ENCODE assay signal across 18 cellular contexts in the genomic region with DNA sequence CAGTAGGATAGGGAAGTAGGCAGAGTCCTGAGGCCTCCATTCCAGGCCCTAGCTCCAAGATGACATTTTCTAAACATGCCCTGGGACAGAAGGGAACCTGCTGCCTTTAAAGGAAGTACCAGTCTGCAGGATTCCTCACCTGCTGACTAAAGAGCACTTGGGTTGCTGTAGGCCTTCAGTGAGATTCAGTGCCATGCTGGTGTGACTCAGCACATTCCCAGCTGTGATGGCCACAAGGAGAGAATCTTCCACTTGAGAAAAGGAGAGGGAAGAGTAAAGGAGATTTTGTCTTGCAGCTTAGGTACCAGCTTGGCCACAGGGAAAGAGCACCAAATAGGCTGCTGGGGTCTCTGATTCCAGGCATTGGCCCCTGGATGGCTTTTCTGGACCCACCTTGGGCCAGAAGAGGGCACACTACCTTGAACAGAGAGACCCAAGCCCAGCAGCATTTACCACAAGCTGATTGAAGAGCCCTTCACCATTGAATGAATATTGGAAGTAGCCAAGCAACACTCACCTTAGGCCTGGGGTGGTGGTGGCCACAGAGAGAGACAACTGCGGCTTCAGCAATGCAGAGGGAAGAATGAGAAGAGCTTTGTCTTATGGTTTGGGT.
DNase-seq lines count a peak whose midpoint lies in the region; ATAC-seq, FAIRE-seq and TF ChIP-seq lines count a peak whose summit lies in the region.
"Had no signal": no experiment of that assay in that cellular context is flagged by ENCODE, and none has a peak within 500 bp of the region (broad histone marks: within the 10 kb centered on the region; RNA-seq: fewer than 3 reads in every experiment).

No MANE protein-coding gene starts in this region.

- ATAC-seq in pancreas: no peak

- H3K27me3 ChIP-seq in mammary epithelial cell (ENCODE audit: insufficient read depth, low read length): no peaks in the 10 kb centered on the region
- H3K27me3 ChIP-seq in NT2/D1 (ENCODE audit: insufficient read depth, insufficient read length): no peaks in the 10 kb centered on the region
- no peaks in the 10 kb centered on the region for H3K27me3 ChIP-seq in pancreas

- H3K9me3 ChIP-seq in mammary epithelial cell (replicated peaks; ENCODE audit: insufficient read depth, low read length): no peaks in the 10 kb centered on the region
- no peaks in the 10 kb centered on the region for H3K9me3 ChIP-seq in NT2/D1 (ENCODE audit: insufficient read depth, low read length)
- H3K9me3 ChIP-seq in pancreas: no peaks in the 10 kb centered on the region
- H3K9me3 ChIP-seq: Caco-2 had no signal

- intact Hi-C loops in mammary epithelial cell (cut with micrococcal nuclease) (no loop called here), MCF 10A (cut with micrococcal nuclease) (no loop called here), pancreas (cut with DNase I) (no loop called here)

- H3K27me3 Mint-ChIP-seq in MCF 10A (ENCODE audit: insufficient read depth, unreplicated experiment): no peaks in the 10 kb centered on the region

- H3K9me3 Mint-ChIP-seq in MCF 10A (ENCODE audit: unreplicated experiment): peaks cover 48% of the 10 kb centered on the region

- no peak overlapping the region for H3K4me2 ChIP-seq in mammary epithelial cell (ENCODE audit: insufficient read depth, low read depth, low read length)
- H3K4me2 ChIP-seq: KMS-11 had no signal

- no peak overlapping the region for H3K4me3 Mint-ChIP-seq in MCF 10A (ENCODE audit: unreplicated experiment)
- H3K4me3 Mint-ChIP-seq: CD14-positive monocyte had no signal

- no peak overlapping the region for H2AFZ ChIP-seq in mammary epithelial cell (ENCODE audit: low read depth, low read length)

- TF ChIP-seq CTCF in mammary epithelial cell (conservative IDR thresholded peaks at IDR 0.05 in 1 of 2, IDR thresholded peaks at IDR 0.05 in 1 of 2; ENCODE audit: extremely low read depth in 1 of 2, insufficient read depth in 1 of 2, low read depth in 1 of 2, low read length in 2 of 2) (no peak), MCF 10A (IDR thresholded peaks at IDR 0.05; ENCODE audit: unreplicated experiment) (no peak), epithelial cell of esophagus (IDR thresholded peaks at IDR 0.05; ENCODE audit: insufficient read depth, low read depth, low read length, missing control alignments) (no peak), pancreas (IDR thresholded peaks at IDR 0.05) (no peak)

- H3K27ac ChIP-seq in mammary epithelial cell (ENCODE audit: insufficient read depth, low read depth, low read length): no peak overlapping the region
- H3K27ac ChIP-seq in pancreas: no peak overlapping the region
- H3K27ac ChIP-seq: HL-60, KMS-11 had no signal

- DNase-seq in mammary epithelial cell: peak; percentile 25
- DNase-seq in MCF 10A (ENCODE audit: unreplicated experiment): no peak
- peak; percentile 2 for DNase-seq in NT2/D1 (ENCODE audit: low read depth, low spot score)
- DNase-seq in epithelial cell of esophagus (ENCODE audit: low read depth): peak; percentile 50
- DNase-seq in pancreas: no peak
- no peak for DNase-seq in ecto neural progenitor cell (ENCODE audit: low spot score)
- no peak for DNase-seq in activated CD4-positive, alpha-beta T cell treated with anti-CD3 and anti-CD28 coated beads, Interleukin-2, amount 50 U/mL, for 1 hour
- DNase-seq in DMS 273 treated with DMSO at 0.1 percent for 48 hours (lab: John Stamatoyannopoulos, UW): no peak
- DNase-seq: Caco-2, DND-41, GF-D8, GOT3, NCI-H1105 treated with DMSO at 0.1 percent for 48 hours, NCI-H1930, NCI-H524 had no signal

- BruUV-seq in mammary epithelial cell (replicated peaks; lab: Mats Ljungman, UMichigan) (no TSS peak), MCF 10A (replicated peaks; lab: Mats Ljungman, UMichigan) (no TSS peak)

- H3K9ac ChIP-seq in mammary epithelial cell (ENCODE audit: insufficient read depth, low read length) (no peak overlapping the region), NT2/D1 (ENCODE audit: insufficient read length, low read depth) (no peak overlapping the region)
- H3K9ac ChIP-seq: KMS-11 had no signal

- no peaks in the 10 kb centered on the region for H3K36me3 ChIP-seq in mammary epithelial cell (ENCODE audit: insufficient read depth, low read length)
- H3K36me3 ChIP-seq in NT2/D1 (ENCODE audit: insufficient read depth, insufficient read length, low read length): no peaks in the 10 kb centered on the region
- H3K36me3 ChIP-seq in pancreas: no peaks in the 10 kb centered on the region

- no peak overlapping the region for H3K27ac Mint-ChIP-seq in MCF 10A (ENCODE audit: low read depth, unreplicated experiment)
- H3K27ac Mint-ChIP-seq: CD14-positive monocyte had no signal

- no peak for FAIRE-seq in pancreas (lab: Jason Lieb, UNC)

- no peaks in the 10 kb centered on the region for H3K36me3 Mint-ChIP-seq in MCF 10A (ENCODE audit: insufficient read depth, unreplicated experiment)
- H3K36me3 Mint-ChIP-seq: CD14-positive monocyte had no signal

- H3K4me3 ChIP-seq in mammary epithelial cell (replicated peaks in 1 of 3; ENCODE audit: insufficient read depth in 1 of 3, low read depth in 2 of 3, low read length in 3 of 3): no peak overlapping the region
- H3K4me3 ChIP-seq in NT2/D1 (ENCODE audit: insufficient read length, low read depth): no peak overlapping the region
- no peak overlapping the region for H3K4me3 ChIP-seq in epithelial cell of esophagus (ENCODE audit: low read length)
- no peak overlapping the region for H3K4me3 ChIP-seq in pancreas

- in situ Hi-C loops in mammary epithelial cell (cut with MboI; ENCODE audit: low sequenced_read_pairs in 2 of 2): no loop called here

- H4K20me1 ChIP-seq in mammary epithelial cell (ENCODE audit: insufficient read depth, low read length): no peaks in the 10 kb centered on the region

- dilution Hi-C loops in mammary epithelial cell (cut with HindIII; ENCODE audit: low sequenced_read_pairs): no loop called here

- no peaks in the 10 kb centered on the region for H3K4me1 ChIP-seq in mammary epithelial cell (ENCODE audit: insufficient read depth, low read length)
- H3K4me1 ChIP-seq in NT2/D1 (ENCODE audit: insufficient read depth, insufficient read length): no peaks in the 10 kb centered on the region
- no peaks in the 10 kb centered on the region for H3K4me1 ChIP-seq in pancreas
- H3K4me1 ChIP-seq: Caco-2 had no signal

- 83% methylated on average over 1 of the region's 1 CpG for WGBS in mammary epithelial cell (ENCODE audit: low coverage, missing lambda C conversion rate)
- WGBS in pancreas, 2 donors: 87 to 89% methylated on average over 1 of the region's 1 CpG

- no peaks in the 10 kb centered on the region for H3K79me2 ChIP-seq in mammary epithelial cell (ENCODE audit: insufficient read depth, low read length)

- POLR2A ChIA-PET in MCF 10A (lab: Yijun Ruan, JAX): interaction anchor here (0.9 kb wide), 1 partner anchor 12 kb away, joined by 3 read pairs; no protein-coding TSS in a partner anchor

- CTCF ChIA-PET in mammary epithelial cell (lab: Charles Lee; ENCODE audit: low non-redundant PET): no interaction called here
- CTCF ChIA-PET in MCF 10A (lab: Yijun Ruan, JAX): interaction anchor here (0.6 kb wide), 1 partner anchor 8 kb away, joined by 3 read pairs; no protein-coding TSS in a partner anchor

- no peaks in the 10 kb centered on the region for H3K4me1 Mint-ChIP-seq in MCF 10A (ENCODE audit: insufficient read depth, unreplicated experiment)
- H3K4me1 Mint-ChIP-seq: CD14-positive monocyte had no signal

Comparison
In these comparisons a context has a peak if more than half of its experiments do, and no peak if none do; other contexts are left out.
1. DNase-seq: peak in mammary epithelial cell (single experiment), NT2/D1 (single experiment) and epithelial cell of esophagus (single experiment); none in MCF 10A (single experiment), pancreas (0 of 6), ecto neural progenitor cell (single experiment), activated CD4-positive, alpha-beta T cell treated with anti-CD3 and anti-CD28 coated beads, Interleukin-2, amount 50 U/mL, for 1 hour (single experiment) and DMS 273 treated with DMSO at 0.1 percent for 48 hours (single experiment).